In genomic region chr2:211487746-211488145, GRCh38 we compare ENCODE assay signal across 29 cellular contexts.
"Had no signal": no experiment of that assay in that cellular context is flagged by ENCODE, and none has a peak within 500 bp of the region (broad histone marks: within the 10 kb centered on the region; RNA-seq: fewer than 3 reads in every experiment).

No MANE protein-coding gene starts in this region.

- H3K36me3 Mint-ChIP-seq: activated CD4-positive, alpha-beta memory T cell treated with anti-CD3 and anti-CD28 coated beads for 36 hours; activated naive CD8-positive, alpha-beta T cell treated with anti-CD3 and anti-CD28 coated beads for 36 hours; natural killer cell treated with Interleukin-12 subunit alpha and Interleukin-12 subunit beta and Interleukin-15 and Interleukin-18, amount 100 ng/mL, for 72 hours had no signal

- H3K4me1 ChIP-seq: adrenal gland, heart right ventricle, lower lobe of right lung, pancreas, psoas muscle, spleen, transverse colon had no signal

- H3K27me3 ChIP-seq: adrenal gland, brain microvascular endothelial cell, heart right ventricle, pancreas, spleen, transverse colon had no signal

- H3K4me3 ChIP-seq: adrenal gland, heart right ventricle, lower lobe of right lung, mucosa of descending colon, pancreas, psoas muscle, spleen, transverse colon had no signal

- DNase-seq: activated CD4-positive, alpha-beta memory T cell treated with anti-CD3 and anti-CD28 coated beads for 36 hours; activated CD4-positive, alpha-beta T cell treated with anti-CD3 and anti-CD28 coated beads for 48 hours; activated CD8-positive, alpha-beta memory T cell treated with anti-CD3 and anti-CD28 coated beads, Interleukin-2, amount 50 U/mL, for 4 hours; activated effector memory CD4-positive, alpha-beta T cell treated with anti-CD3 and anti-CD28 coated beads, Interleukin-2, amount 50 U/mL, for 16 hours; activated naive CD4-positive, alpha-beta T cell treated with anti-CD3 and anti-CD28 coated beads for 36 hours; activated naive CD8-positive, alpha-beta T cell treated with anti-CD3 and anti-CD28 coated beads for 36 hours; activated T-cell treated with anti-CD3 and anti-CD28 coated beads, Interleukin-2, amount 50 U/mL, for 1 hour; adrenal gland; aorta; brain microvascular endothelial cell; foreskin fibroblast; heart right ventricle; lower lobe of right lung; mesendoderm; mucosa of descending colon; pancreas; psoas muscle; right cardiac atrium; spleen; stimulated activated naive CD4-positive, alpha-beta T cell treated with Interleukin-2 at 50 U/mL for 16 hours; T-helper 1 cell; transverse colon had no signal

- H3K4me1 Mint-ChIP-seq: activated naive CD8-positive, alpha-beta T cell treated with anti-CD3 and anti-CD28 coated beads for 36 hours had no signal

- H3K9me3 Mint-ChIP-seq: activated naive CD4-positive, alpha-beta T cell treated with anti-CD3 and anti-CD28 coated beads for 36 hours; activated naive CD8-positive, alpha-beta T cell treated with anti-CD3 and anti-CD28 coated beads for 36 hours; activated T-helper 1 cell treated with anti-CD3 and anti-CD28 coated beads, Interleukin-12 subunit alpha, Interleukin-12 subunit beta, Interleukin-2, Interleukin-4 antibody, amounts not matched to agents 30 ng/mL and 10 ng/mL and 1 ng/mL, durations not matched to agents 14 hours and 24 hours and 36 hours; natural killer cell treated with Interleukin-12 subunit alpha and Interleukin-12 subunit beta and Interleukin-15 and Interleukin-18, amount 100 ng/mL, for 72 hours; T-helper 2 cell treated with Interferon-gamma antibody and Interleukin-4, amounts not matched to agents 5 μg/mL and 100 μg/mL, for 36 hours had no signal

- H3K27ac Mint-ChIP-seq: activated CD4-positive, alpha-beta memory T cell treated with anti-CD3 and anti-CD28 coated beads for 36 hours; activated naive CD4-positive, alpha-beta T cell treated with anti-CD3 and anti-CD28 coated beads for 36 hours; activated naive CD8-positive, alpha-beta T cell treated with anti-CD3 and anti-CD28 coated beads for 36 hours; activated T-helper 1 cell treated with anti-CD3 and anti-CD28 coated beads, Interleukin-12 subunit alpha, Interleukin-12 subunit beta, Interleukin-2, Interleukin-4 antibody, amounts not matched to agents 30 ng/mL and 10 ng/mL and 1 ng/mL, durations not matched to agents 14 hours and 24 hours and 36 hours; natural killer cell treated with Interleukin-12 subunit alpha and Interleukin-12 subunit beta and Interleukin-15 and Interleukin-18, amount 100 ng/mL, for 72 hours; T-helper 2 cell treated with Interferon-gamma antibody and Interleukin-4, amounts not matched to agents 5 μg/mL and 100 μg/mL, for 36 hours had no signal

- H3K4me3 Mint-ChIP-seq: activated CD4-positive, alpha-beta memory T cell treated with anti-CD3 and anti-CD28 coated beads for 36 hours; activated naive CD4-positive, alpha-beta T cell treated with anti-CD3 and anti-CD28 coated beads for 36 hours; activated naive CD8-positive, alpha-beta T cell treated with anti-CD3 and anti-CD28 coated beads for 36 hours; activated T-helper 1 cell treated with anti-CD3 and anti-CD28 coated beads, Interleukin-12 subunit alpha, Interleukin-12 subunit beta, Interleukin-2, Interleukin-4 antibody, amounts not matched to agents 30 ng/mL and 10 ng/mL and 1 ng/mL, durations not matched to agents 14 hours and 24 hours and 36 hours; natural killer cell treated with Interleukin-12 subunit alpha and Interleukin-12 subunit beta and Interleukin-15 and Interleukin-18, amount 100 ng/mL, for 72 hours; T-helper 2 cell treated with Interferon-gamma antibody and Interleukin-4, amounts not matched to agents 5 μg/mL and 100 μg/mL, for 36 hours had no signal

- H3K36me3 ChIP-seq: adrenal gland, brain microvascular endothelial cell, heart right ventricle, lower lobe of right lung, pancreas, spleen, transverse colon had no signal

- ATAC-seq: activated CD4-positive, CD25-positive, alpha-beta regulatory T cell treated with anti-CD3 and anti-CD28 coated beads, Interleukin-2, amount 50 U/mL, for 24 hours; esophagus mucosa; heart right ventricle; left lobe of liver; lower lobe of right lung; mucosa of descending colon; natural killer cell treated with Interleukin-12 subunit alpha and Interleukin-12 subunit beta and Interleukin-15 and Interleukin-18, amount 100 ng/mL, for 72 hours; pancreas; psoas muscle; right cardiac atrium had no signal

- H3K27ac ChIP-seq: adrenal gland, brain microvascular endothelial cell, heart right ventricle, lower lobe of right lung, pancreas, psoas muscle, spleen, transverse colon, VCaP had no signal

- H3K9me3 ChIP-seq: adrenal gland, heart right ventricle, lower lobe of right lung, mucosa of descending colon, pancreas, psoas muscle, spleen, transverse colon had no signal

- H3K27me3 Mint-ChIP-seq: activated CD4-positive, alpha-beta memory T cell treated with anti-CD3 and anti-CD28 coated beads for 36 hours; activated naive CD8-positive, alpha-beta T cell treated with anti-CD3 and anti-CD28 coated beads for 36 hours; natural killer cell treated with Interleukin-12 subunit alpha and Interleukin-12 subunit beta and Interleukin-15 and Interleukin-18, amount 100 ng/mL, for 72 hours had no signal
